In genomic region chr5:146426853-146427618, GRCh38 we compare ENCODE assay signal across 8 cellular contexts. TPM values are rescaled to one million over a fixed set of nuclear protein-coding genes. Genes with fewer than 3 reads are reported as not detected.
DNase-seq lines count a peak whose midpoint lies in the region; ATAC-seq, FAIRE-seq and TF ChIP-seq lines count a peak whose summit lies in the region.

No MANE protein-coding gene starts in this region.

- FAIRE-seq in HTR-8/SVneo (lab: Jason Lieb, UNC) = no peak

- H3K36me3 Mint-ChIP-seq in CD8-positive, alpha-beta T cell = no peaks in the 10 kb centered on the region
- H3K36me3 Mint-ChIP-seq in endothelial cell (ENCODE audit: low read depth, unreplicated experiment) = no peaks in the 10 kb centered on the region
- H3K36me3 Mint-ChIP-seq in activated naive CD8-positive, alpha-beta T cell treated with anti-CD3 and anti-CD28 coated beads for 36 hours = no peaks in the 10 kb centered on the region

- CTCF ChIA-PET in CD8-positive, alpha-beta T cell (lab: Charles Lee) = interaction anchor here (0.6 to 1.9 kb wide), 10 partner anchors 10 to 731 kb away, joined by 3 to 10 read pairs (median 3); partner anchors contain the start of gene TCERG1

- no peak overlapping the region for H3K27ac ChIP-seq in CD8-positive, alpha-beta T cell (ENCODE audit: low read depth, low read length)
- no peak overlapping the region for H3K27ac ChIP-seq in Peyer's patch

- H3K36me3 ChIP-seq in CD8-positive, alpha-beta T cell (ENCODE audit: insufficient read depth, low read length) = no peaks in the 10 kb centered on the region
- no peaks in the 10 kb centered on the region for H3K36me3 ChIP-seq in Peyer's patch

- no peak overlapping the region for H3K4me3 Mint-ChIP-seq in CD8-positive, alpha-beta T cell
- H3K4me3 Mint-ChIP-seq in endothelial cell (ENCODE audit: unreplicated experiment) = no peak overlapping the region
- no peak overlapping the region for H3K4me3 Mint-ChIP-seq in activated naive CD8-positive, alpha-beta T cell treated with anti-CD3 and anti-CD28 coated beads for 36 hours

- H3K4me3 ChIP-seq in CD8-positive, alpha-beta T cell (ENCODE audit: low read depth, low read length) = no peak overlapping the region
- no peak overlapping the region for H3K4me3 ChIP-seq in Peyer's patch

- H3K27me3 Mint-ChIP-seq in CD8-positive, alpha-beta T cell (ENCODE audit: low read depth) = peaks cover 27% of the 10 kb centered on the region
- peaks cover 3% of the 10 kb centered on the region for H3K27me3 Mint-ChIP-seq in endothelial cell (ENCODE audit: unreplicated experiment)
- peaks cover 18% of the 10 kb centered on the region for H3K27me3 Mint-ChIP-seq in activated naive CD8-positive, alpha-beta T cell treated with anti-CD3 and anti-CD28 coated beads for 36 hours

- intact Hi-C loops in CD8-positive, alpha-beta T cell (cut with DNase I, micrococcal nuclease) = loop anchor here (1.0 to 10.0 kb wide), 3 partner anchors 136 to 745 kb away; no protein-coding TSS in a partner anchor

- no peaks in the 10 kb centered on the region for H3K9me3 Mint-ChIP-seq in CD8-positive, alpha-beta T cell
- no peaks in the 10 kb centered on the region for H3K9me3 Mint-ChIP-seq in endothelial cell (ENCODE audit: unreplicated experiment)
- H3K9me3 Mint-ChIP-seq in activated naive CD8-positive, alpha-beta T cell treated with anti-CD3 and anti-CD28 coated beads for 36 hours = no peaks in the 10 kb centered on the region

- DNase-seq in CD8-positive, alpha-beta T cell = no peak
- DNase-seq in HTR-8/SVneo (ENCODE audit: insufficient read length, low spot score) (peak; percentile 54), Peyer's patch (no peak), endothelial cell (ENCODE audit: low spot score) (no peak), myocyte (ENCODE audit: low read depth) (peak; percentile 55), activated gamma-delta T cell treated with Interleukin-2 at 50 U/mL for 16 hours (no peak)
- no peak for DNase-seq in activated naive CD8-positive, alpha-beta T cell treated with anti-CD3 and anti-CD28 coated beads for 36 hours

- H3K9me3 ChIP-seq in CD8-positive, alpha-beta T cell (ENCODE audit: low read length) = no peaks in the 10 kb centered on the region
- no peaks in the 10 kb centered on the region for H3K9me3 ChIP-seq in Peyer's patch

- TF ChIP-seq POLR2A in Peyer's patch (IDR thresholded peaks at IDR 0.05) = no peak

- ATAC-seq in CD8-positive, alpha-beta T cell = peak; percentile 64
- ATAC-seq in GM19023 (IDR thresholded peaks at IDR 0.05; ENCODE audit: unreplicated experiment) = peak; percentile 66

- H3K4me1 ChIP-seq in CD8-positive, alpha-beta T cell (ENCODE audit: insufficient read depth, low read length) = no peaks in the 10 kb centered on the region
- peaks cover 0 to 9% (median 0%) of the 10 kb centered on the region in 4 donors for H3K4me1 ChIP-seq in Peyer's patch

- H3K4me1 Mint-ChIP-seq in CD8-positive, alpha-beta T cell (ENCODE audit: low read depth) = peaks cover 5% of the 10 kb centered on the region
- H3K4me1 Mint-ChIP-seq in endothelial cell (ENCODE audit: unreplicated experiment) = no peaks in the 10 kb centered on the region
- H3K4me1 Mint-ChIP-seq in activated naive CD8-positive, alpha-beta T cell treated with anti-CD3 and anti-CD28 coated beads for 36 hours = peaks cover 2% of the 10 kb centered on the region

- H3K27ac Mint-ChIP-seq in CD8-positive, alpha-beta T cell = no peak overlapping the region
- H3K27ac Mint-ChIP-seq in endothelial cell (ENCODE audit: unreplicated experiment) = no peak overlapping the region
- H3K27ac Mint-ChIP-seq in activated naive CD8-positive, alpha-beta T cell treated with anti-CD3 and anti-CD28 coated beads for 36 hours = no peak overlapping the region

- TF ChIP-seq CTCF in CD8-positive, alpha-beta T cell (IDR thresholded peaks at IDR 0.05) = peak; percentile 85
- peak in 5 of 6 experiments; percentile 56 to 73 (median 67) for TF ChIP-seq CTCF in Peyer's patch (IDR thresholded peaks at IDR 0.05)
- peak; percentile 53 for TF ChIP-seq CTCF in endothelial cell (IDR thresholded peaks at IDR 0.05; ENCODE audit: unreplicated experiment)

- no peaks in the 10 kb centered on the region for H3K27me3 ChIP-seq in CD8-positive, alpha-beta T cell (ENCODE audit: insufficient read depth, low read length)
- H3K27me3 ChIP-seq in Peyer's patch = no peaks in the 10 kb centered on the region

- POLR2A ChIA-PET in CD8-positive, alpha-beta T cell (lab: Charles Lee) = no interaction called here

RNA-seq across cellular contexts. Expression of gene TCERG1, which starts 20.1 kb away (rescaled TPM):
- 100 to 1,000 TPM; 110 to 114 TPM for total RNA-seq in CD8-positive, alpha-beta T cell
- total RNA-seq in Peyer's patch (100 to 1,000 TPM in 2 of 4 donors, 10 to 100 TPM in 2; 63.0 to 232 (median 104) TPM), endothelial cell (ENCODE audit: unreplicated experiment) (71.6 TPM), myocyte (51.9 and 67.5 TPM in 2 replicates)
- 20.2 TPM for polyA plus RNA-seq in myocyte (2012)
- 100 to 1,000 TPM; 125 to 131 TPM for total RNA-seq in activated naive CD8-positive, alpha-beta T cell treated with anti-CD3 and anti-CD28 coated beads for 36 hours

Comparison
In these comparisons a context has a peak if more than half of its experiments do, and no peak if none do; other contexts are left out.
1. DNase-seq: peak in HTR-8/SVneo (single experiment) and myocyte (single experiment); none in CD8-positive, alpha-beta T cell (0 of 7), Peyer's patch (0 of 3), endothelial cell (single experiment), activated gamma-delta T cell treated with Interleukin-2 at 50 U/mL for 16 hours (single experiment) and activated naive CD8-positive, alpha-beta T cell treated with anti-CD3 and anti-CD28 coated beads for 36 hours (single experiment).
2. Peak in every context shown above with its lines, with median percentiles within 50 percentile points of each other: CTCF ChIP-seq.